ENCODE assay signal across 21 cellular contexts in genomic region chr14:94379291-94380224, GRCh38. TPM values are rescaled to one million over a fixed set of nuclear protein-coding genes. Genes with fewer than 3 reads are reported as not detected.
A peak's percentile ranks its signal among the peaks of the same experiment; 100 is the strongest.
DNase-seq lines count a peak whose midpoint lies in the region; ATAC-seq, FAIRE-seq and TF ChIP-seq lines count a peak whose summit lies in the region.
"Had no signal": no experiment of that assay in that cellular context is flagged by ENCODE, and none has a peak within 500 bp of the region (broad histone marks: within the 10 kb centered on the region; RNA-seq: fewer than 3 reads in every experiment).

No MANE protein-coding gene starts in this region.

- no peak overlapping the region for H3K4me3 Mint-ChIP-seq in activated naive CD4-positive, alpha-beta T cell treated with anti-CD3 and anti-CD28 coated beads for 36 hours
- no peak overlapping the region for H3K4me3 Mint-ChIP-seq in activated naive CD4-positive, alpha-beta T cell treated with anti-CD3 and anti-CD28 coated beads, Interleukin-2, amount 10 ng/mL, durations not matched to agents 7 days and 5 days
- H3K4me3 Mint-ChIP-seq in activated naive CD8-positive, alpha-beta T cell treated with anti-CD3 and anti-CD28 coated beads for 36 hours, result no peak overlapping the region
- no peak overlapping the region for H3K4me3 Mint-ChIP-seq in stimulated activated naive CD8-positive, alpha-beta T cell treated with anti-CD3 and anti-CD28 coated beads, Interleukin-15, amount 100 ng/mL, for 72 hours

- peaks cover 13% of the 10 kb centered on the region for H3K4me1 Mint-ChIP-seq in activated naive CD4-positive, alpha-beta T cell treated with anti-CD3 and anti-CD28 coated beads for 36 hours (ENCODE audit: low read depth)
- no peaks in the 10 kb centered on the region for H3K4me1 Mint-ChIP-seq in activated naive CD4-positive, alpha-beta T cell treated with anti-CD3 and anti-CD28 coated beads, Interleukin-2, amount 10 ng/mL, durations not matched to agents 7 days and 5 days
- peaks cover 6% of the 10 kb centered on the region for H3K4me1 Mint-ChIP-seq in activated naive CD8-positive, alpha-beta T cell treated with anti-CD3 and anti-CD28 coated beads for 36 hours
- H3K4me1 Mint-ChIP-seq in stimulated activated naive CD8-positive, alpha-beta T cell treated with anti-CD3 and anti-CD28 coated beads, Interleukin-15, amount 100 ng/mL, for 72 hours, result peaks cover 26% of the 10 kb centered on the region

- H3K4me2 ChIP-seq in HepG2 (ENCODE audit: low read depth, low read length), result no peak overlapping the region
- H3K4me2 ChIP-seq: A549 had no signal

- H3K27ac ChIP-seq in HepG2 (ENCODE audit: extremely low read length, insufficient read depth, low read length) (peak overlapping the region; percentile 3), left ventricle myocardium inferior (replicated peaks) (no peak overlapping the region)
- H3K27ac ChIP-seq: A549, C4-2B, HL-60 had no signal

- BruUV-seq in HepG2 (replicated peaks; lab: Mats Ljungman, UMichigan), result no TSS peak

- no peaks in the 10 kb centered on the region for H3K9me3 Mint-ChIP-seq in activated naive CD4-positive, alpha-beta T cell treated with anti-CD3 and anti-CD28 coated beads for 36 hours
- H3K9me3 Mint-ChIP-seq in activated naive CD4-positive, alpha-beta T cell treated with anti-CD3 and anti-CD28 coated beads, Interleukin-2, amount 10 ng/mL, durations not matched to agents 7 days and 5 days, result no peaks in the 10 kb centered on the region
- no peaks in the 10 kb centered on the region for H3K9me3 Mint-ChIP-seq in activated naive CD8-positive, alpha-beta T cell treated with anti-CD3 and anti-CD28 coated beads for 36 hours
- no peaks in the 10 kb centered on the region for H3K9me3 Mint-ChIP-seq in stimulated activated naive CD8-positive, alpha-beta T cell treated with anti-CD3 and anti-CD28 coated beads, Interleukin-15, amount 100 ng/mL, for 72 hours

- peak overlapping the region; percentile 24 for H3K27ac Mint-ChIP-seq in activated naive CD4-positive, alpha-beta T cell treated with anti-CD3 and anti-CD28 coated beads for 36 hours
- no peak overlapping the region for H3K27ac Mint-ChIP-seq in activated naive CD4-positive, alpha-beta T cell treated with anti-CD3 and anti-CD28 coated beads, Interleukin-2, amount 10 ng/mL, durations not matched to agents 7 days and 5 days
- peak overlapping the region; percentile 16 for H3K27ac Mint-ChIP-seq in activated naive CD8-positive, alpha-beta T cell treated with anti-CD3 and anti-CD28 coated beads for 36 hours
- H3K27ac Mint-ChIP-seq in stimulated activated naive CD8-positive, alpha-beta T cell treated with anti-CD3 and anti-CD28 coated beads, Interleukin-15, amount 100 ng/mL, for 72 hours, result peak overlapping the region; percentile 97 to 99

- no peak for DNase-seq in activated naive CD4-positive, alpha-beta T cell treated with anti-CD3 and anti-CD28 coated beads for 36 hours
- DNase-seq in activated naive CD4-positive, alpha-beta T cell treated with anti-CD3 and anti-CD28 coated beads, Interleukin-2, amount 10 ng/mL, durations not matched to agents 7 days and 5 days, result no peak
- no peak for DNase-seq in activated naive CD8-positive, alpha-beta T cell treated with anti-CD3 and anti-CD28 coated beads for 36 hours
- no peak for DNase-seq in HepG2 (ENCODE audit: low spot score)
- DNase-seq in stimulated activated naive CD8-positive, alpha-beta T cell treated with anti-CD3 and anti-CD28 coated beads, Interleukin-15, amount 100 ng/mL, for 72 hours, result no peak
- DNase-seq in left ventricle myocardium inferior, result no peak
- no peak for DNase-seq in DMS153 (lab: John Stamatoyannopoulos, UW)
- DNase-seq in iPS-NIHi11 (ENCODE audit: low spot score), result no peak
- DNase-seq: COR-L47, DMS79, NCI-H2107, NCI-H226, NCI-H526 treated with DMSO at 0.1 percent for 48 hours, RPMI8226 had no signal

- no peak overlapping the region for H2AFZ ChIP-seq in HepG2 (ENCODE audit: low read length)

- POLR2A ChIA-PET in HepG2 (lab: Yijun Ruan, JAX), result interaction anchor here (1.0 to 5.4 kb wide), 9 partner anchors 8 to 59 kb away, joined by 3 to 39 read pairs (median 3); partner anchors contain the start of gene SERPINA1

- WGBS in HepG2 (ENCODE audit: low lambda C conversion rate), result 81% methylated on average over 13 of the region's 16 CpGs

- TF ChIP-seq EP300 in HepG2 (IDR thresholded peaks at IDR 0.05; ENCODE audit: low read depth in 2 of 2, low read length in 2 of 2) (no peak), HepG2 (CRISPR knock-in tag; IDR thresholded peaks at IDR 0.05; ENCODE audit: borderline replicate concordance) (no peak)

- H3K27me3 ChIP-seq in HepG2 (ENCODE audit: control insufficient read depth in 1 of 2, insufficient read depth in 2 of 2, low read length in 2 of 2) (no peaks in the 10 kb centered on the region), left ventricle myocardium inferior (ENCODE audit: low read depth) (peaks cover 61% of the 10 kb centered on the region)

- H3K36me3 ChIP-seq in HepG2 (replicated peaks in 1 of 2; ENCODE audit: control insufficient read depth in 1 of 2, insufficient read depth in 2 of 2, low read length in 2 of 2), result peaks cover 38 to 65% of the 10 kb centered on the region in 2 experiments
- H3K36me3 ChIP-seq in left ventricle myocardium inferior, result no peaks in the 10 kb centered on the region

- H4K20me1 ChIP-seq in HepG2 (ENCODE audit: insufficient read depth, low read length), result peaks cover 78% of the 10 kb centered on the region

- H3K4me3 ChIP-seq in HepG2 (replicated peaks in 1 of 3; ENCODE audit: insufficient read depth in 1 of 3, low read depth in 2 of 3, low read length in 3 of 3), result no peak overlapping the region
- H3K4me3 ChIP-seq in left ventricle myocardium inferior, result no peak overlapping the region
- H3K4me3 ChIP-seq: A549, K562 had no signal

- peaks cover 27% of the 10 kb centered on the region for H3K79me2 ChIP-seq in HepG2 (ENCODE audit: insufficient read depth, low read length)

- TF ChIP-seq CTCF in HepG2 (CRISPR knock-in tag; IDR thresholded peaks at IDR 0.05) (no peak), left ventricle myocardium inferior (IDR thresholded peaks at IDR 0.05; ENCODE audit: borderline replicate concordance) (no peak)

- ATAC-seq in HepG2, result no peak
- ATAC-seq in stimulated activated naive CD8-positive, alpha-beta T cell treated with anti-CD3 and anti-CD28 coated beads, Interleukin-15, amount 100 ng/mL, for 72 hours, result no peak
- ATAC-seq: A549, K562 had no signal

- TF ChIP-seq POLR2A in HepG2 (IDR thresholded peaks at IDR 0.05; ENCODE audit: insufficient read depth in 1 of 2, low read depth in 2 of 2, low read length in 2 of 2), result peak in 1 of 2 experiments; percentile 52; a peak in 2 of 4 replicates

- no peak overlapping the region for H3K9ac ChIP-seq in HepG2 (ENCODE audit: insufficient read depth, low read depth, low read length)

- H3K9me3 ChIP-seq in HepG2 (ENCODE audit: low read length) (no peaks in the 10 kb centered on the region), left ventricle myocardium inferior (replicated peaks) (no peaks in the 10 kb centered on the region)
- H3K9me3 ChIP-seq: A549 had no signal

- no peaks in the 10 kb centered on the region for H3K36me3 Mint-ChIP-seq in activated naive CD4-positive, alpha-beta T cell treated with anti-CD3 and anti-CD28 coated beads for 36 hours (ENCODE audit: low read depth)
- no peaks in the 10 kb centered on the region for H3K36me3 Mint-ChIP-seq in activated naive CD4-positive, alpha-beta T cell treated with anti-CD3 and anti-CD28 coated beads, Interleukin-2, amount 10 ng/mL, durations not matched to agents 7 days and 5 days
- H3K36me3 Mint-ChIP-seq in activated naive CD8-positive, alpha-beta T cell treated with anti-CD3 and anti-CD28 coated beads for 36 hours, result no peaks in the 10 kb centered on the region

- peaks cover 4% of the 10 kb centered on the region for H3K27me3 Mint-ChIP-seq in activated naive CD4-positive, alpha-beta T cell treated with anti-CD3 and anti-CD28 coated beads for 36 hours (ENCODE audit: low read depth)
- H3K27me3 Mint-ChIP-seq in activated naive CD4-positive, alpha-beta T cell treated with anti-CD3 and anti-CD28 coated beads, Interleukin-2, amount 10 ng/mL, durations not matched to agents 7 days and 5 days, result peaks cover 4% of the 10 kb centered on the region
- H3K27me3 Mint-ChIP-seq in activated naive CD8-positive, alpha-beta T cell treated with anti-CD3 and anti-CD28 coated beads for 36 hours, result peaks cover 4% of the 10 kb centered on the region
- H3K27me3 Mint-ChIP-seq in stimulated activated naive CD8-positive, alpha-beta T cell treated with anti-CD3 and anti-CD28 coated beads, Interleukin-15, amount 100 ng/mL, for 72 hours, result peaks cover 28% of the 10 kb centered on the region

- intact Hi-C loops in activated naive CD4-positive, alpha-beta T cell treated with anti-CD3 and anti-CD28 coated beads for 36 hours (cut with micrococcal nuclease), result loop anchor here (2.0 kb wide), 1 partner anchor 17 kb away; no protein-coding TSS in a partner anchor
- intact Hi-C loops in HepG2 (cut with micrococcal nuclease; ENCODE audit: unreplicated experiment), result loop anchor here (1.0 to 10.0 kb wide), 2 partner anchors 15 to 245 kb away; no protein-coding TSS in a partner anchor
- intact Hi-C loops in left ventricle myocardium inferior (cut with micrococcal nuclease), result no loop called here

- in situ Hi-C loops in HepG2 (cut with HindIII; ENCODE audit: extremely low pct_ligation_motif_present, low pct_unique_long_range_greater_than_20kb), result loop anchor here (5.0 kb wide), 1 partner anchor 33 kb away; no protein-coding TSS in a partner anchor

- no peak for FAIRE-seq in HepG2 (lab: Jason Lieb, UNC)
- FAIRE-seq: A549, GM12891, K562 had no signal

- CTCF ChIA-PET in activated naive CD4-positive, alpha-beta T cell treated with anti-CD3 and anti-CD28 coated beads for 36 hours (lab: Charles Lee), result interaction anchor here (0.8 to 1.0 kb wide), 2 partner anchors 22 to 107 kb away, joined by 3 to 4 read pairs; no protein-coding TSS in a partner anchor
- CTCF ChIA-PET in activated naive CD4-positive, alpha-beta T cell treated with anti-CD3 and anti-CD28 coated beads, Interleukin-2, amount 10 ng/mL, durations not matched to agents 7 days and 5 days (lab: Charles Lee), result interaction anchor here (1.2 kb wide), 1 partner anchor 107 kb away, joined by 3 read pairs; no protein-coding TSS in a partner anchor
- CTCF ChIA-PET in HepG2 (lab: Yijun Ruan, JAX; ENCODE audit: low intra/inter-chr PET ratio, low total read pairs), result no interaction called here

- TF ChIP-seq RAD21 in HepG2 (CRISPR knock-in tag; IDR thresholded peaks at IDR 0.05), result no peak

- peaks cover 100% of the 10 kb centered on the region for H3K4me1 ChIP-seq in HepG2 (ENCODE audit: insufficient read depth, low read length)
- no peaks in the 10 kb centered on the region for H3K4me1 ChIP-seq in left ventricle myocardium inferior
- H3K4me1 ChIP-seq: A549 had no signal

RNA-seq across cellular contexts. Expression of gene SERPINA1, which starts 8.8 kb away (rescaled TPM):
- 1 to 10 TPM; 3.1 to 4.3 TPM for total RNA-seq in activated naive CD4-positive, alpha-beta T cell treated with anti-CD3 and anti-CD28 coated beads for 36 hours
- total RNA-seq in activated naive CD8-positive, alpha-beta T cell treated with anti-CD3 and anti-CD28 coated beads for 36 hours, result 1 to 10 TPM; 1.1 to 1.3 TPM
- 2,013 and 3,266 TPM in 2 replicates for total RNA-seq in HepG2 (2016; rRNA removed; fragmentation: Illumina TruSeq; extraction: Trizol)
- 1,032 and 1,133 TPM in 2 replicates for total RNA-seq in HepG2 (2016; cell fraction: cytosol; rRNA removed; fragmentation: Illumina TruSeq; extraction: Trizol; ENCODE audit: low read depth)
- total RNA-seq in HepG2 (2016; cell fraction: insoluble cytoplasmic fraction; rRNA removed; fragmentation: Illumina TruSeq; extraction: Trizol), result 1,778 and 3,168 TPM in 2 replicates
- total RNA-seq in HepG2 (2016; cell fraction: membrane; rRNA removed; fragmentation: Illumina TruSeq; extraction: Trizol), result 2,429 and 2,540 TPM in 2 replicates
- 3,105 and 3,600 TPM in 2 replicates for total RNA-seq in HepG2 (2016; cell fraction: nucleus; rRNA removed; fragmentation: Illumina TruSeq; extraction: Trizol)
- 11,015 and 14,177 TPM in 2 replicates for polyA plus RNA-seq in HepG2 (2011; rRNA removed)
- polyA plus RNA-seq in HepG2 (2011; cell fraction: cytosol; rRNA removed), result 9,533 and 11,655 TPM in 2 replicates
- polyA plus RNA-seq in HepG2 (2011; cell fraction: nucleus; rRNA removed), result 2,313 and 3,208 TPM in 2 replicates
- polyA plus RNA-seq in HepG2 (2012), result 7,481 and 10,843 TPM in 2 replicates
- polyA plus RNA-seq in HepG2 (2016; cell fraction: cytosol; fragmentation: Illumina TruSeq; extraction: Trizol; ENCODE audit: low read depth), result 4,767 and 4,962 TPM in 2 replicates
- polyA plus RNA-seq in HepG2 (2016; cell fraction: insoluble cytoplasmic fraction; fragmentation: Illumina TruSeq; extraction: Trizol; ENCODE audit: low read depth), result 4,118 and 4,730 TPM in 2 replicates
- 6,083 and 6,679 TPM in 2 replicates for polyA plus RNA-seq in HepG2 (2016; cell fraction: membrane; fragmentation: Illumina TruSeq; extraction: Trizol; ENCODE audit: low read depth)
- 8,870 and 9,648 TPM in 2 replicates for polyA plus RNA-seq in HepG2 (2016; cell fraction: nucleus; fragmentation: Illumina TruSeq; extraction: Trizol; ENCODE audit: insufficient read depth, low read depth)
- 7.6 and 11,192 TPM in 2 replicates for polyA minus RNA-seq in HepG2 (2011; rRNA and poly(A)+ RNA removed; ENCODE audit: low replicate concordance)
- 3,443 and 4,995 TPM in 2 replicates for polyA minus RNA-seq in HepG2 (2011; cell fraction: cytosol; rRNA and poly(A)+ RNA removed)
- 1,177 and 2,207 TPM in 2 replicates for polyA minus RNA-seq in HepG2 (2011; cell fraction: nucleus; rRNA and poly(A)+ RNA removed)
- 4.4 TPM for total RNA-seq in left ventricle myocardium inferior
- total RNA-seq: G401, OCI-LY7 had no signal
- polyA plus RNA-seq: K562 had no signal

RNA-seq across cellular contexts. Expression of gene SERPINA2, which starts 13.1 kb away (rescaled TPM):
- total RNA-seq in activated naive CD4-positive, alpha-beta T cell treated with anti-CD3 and anti-CD28 coated beads for 36 hours, result not detected
- not detected for total RNA-seq in activated naive CD8-positive, alpha-beta T cell treated with anti-CD3 and anti-CD28 coated beads for 36 hours
- total RNA-seq in HepG2 (2016; rRNA removed; fragmentation: Illumina TruSeq; extraction: Trizol), result 0.24 TPM in 1 of 2 replicates, not detected in the other
- not detected in 2 replicates for total RNA-seq in HepG2 (2016; cell fraction: cytosol; rRNA removed; fragmentation: Illumina TruSeq; extraction: Trizol; ENCODE audit: low read depth)
- 0.21 TPM in 1 of 2 replicates, not detected in the other for total RNA-seq in HepG2 (2016; cell fraction: insoluble cytoplasmic fraction; rRNA removed; fragmentation: Illumina TruSeq; extraction: Trizol)
- total RNA-seq in HepG2 (2016; cell fraction: membrane; rRNA removed; fragmentation: Illumina TruSeq; extraction: Trizol), result not detected in 2 replicates
- total RNA-seq in HepG2 (2016; cell fraction: nucleus; rRNA removed; fragmentation: Illumina TruSeq; extraction: Trizol), result not detected in 2 replicates
- 0.08 TPM in 1 of 2 replicates, not detected in the other for polyA plus RNA-seq in HepG2 (2011; rRNA removed)
- not detected in 2 replicates for polyA plus RNA-seq in HepG2 (2011; cell fraction: cytosol; rRNA removed)
- polyA plus RNA-seq in HepG2 (2011; cell fraction: nucleus; rRNA removed), result 0.81 and 0.84 TPM in 2 replicates
- polyA plus RNA-seq in HepG2 (2012), result 0.17 TPM in 1 of 2 replicates, not detected in the other
- polyA plus RNA-seq in HepG2 (2016; cell fraction: cytosol; fragmentation: Illumina TruSeq; extraction: Trizol; ENCODE audit: low read depth), result not detected in 2 replicates
- polyA plus RNA-seq in HepG2 (2016; cell fraction: insoluble cytoplasmic fraction; fragmentation: Illumina TruSeq; extraction: Trizol; ENCODE audit: low read depth), result not detected in 2 replicates
- polyA plus RNA-seq in HepG2 (2016; cell fraction: membrane; fragmentation: Illumina TruSeq; extraction: Trizol; ENCODE audit: low read depth), result 0.21 TPM in 1 of 2 replicates, not detected in the other
- not detected in 2 replicates for polyA plus RNA-seq in HepG2 (2016; cell fraction: nucleus; fragmentation: Illumina TruSeq; extraction: Trizol; ENCODE audit: insufficient read depth, low read depth)
- not detected in 2 replicates for polyA minus RNA-seq in HepG2 (2011; rRNA and poly(A)+ RNA removed; ENCODE audit: low replicate concordance)
- polyA minus RNA-seq in HepG2 (2011; cell fraction: cytosol; rRNA and poly(A)+ RNA removed), result not detected in 2 replicates
- 0.87 and 1.4 TPM in 2 replicates for polyA minus RNA-seq in HepG2 (2011; cell fraction: nucleus; rRNA and poly(A)+ RNA removed)
- total RNA-seq in left ventricle myocardium inferior, result not detected
- total RNA-seq: G401, K562, OCI-LY7 had no signal
- polyA plus RNA-seq: A549, K562 had no signal

RNA-seq across cellular contexts. Expression of gene SERPINA6, which starts 56.4 kb away (rescaled TPM):
- not detected for total RNA-seq in activated naive CD4-positive, alpha-beta T cell treated with anti-CD3 and anti-CD28 coated beads for 36 hours
- total RNA-seq in activated naive CD8-positive, alpha-beta T cell treated with anti-CD3 and anti-CD28 coated beads for 36 hours, result not detected
- 144 and 260 TPM in 2 replicates for total RNA-seq in HepG2 (2016; rRNA removed; fragmentation: Illumina TruSeq; extraction: Trizol)
- 46.5 and 59.8 TPM in 2 replicates for total RNA-seq in HepG2 (2016; cell fraction: cytosol; rRNA removed; fragmentation: Illumina TruSeq; extraction: Trizol; ENCODE audit: low read depth)
- 147 and 255 TPM in 2 replicates for total RNA-seq in HepG2 (2016; cell fraction: insoluble cytoplasmic fraction; rRNA removed; fragmentation: Illumina TruSeq; extraction: Trizol)
- total RNA-seq in HepG2 (2016; cell fraction: membrane; rRNA removed; fragmentation: Illumina TruSeq; extraction: Trizol), result 72.4 and 91.0 TPM in 2 replicates
- total RNA-seq in HepG2 (2016; cell fraction: nucleus; rRNA removed; fragmentation: Illumina TruSeq; extraction: Trizol), result 209 and 232 TPM in 2 replicates
- 333 and 391 TPM in 2 replicates for polyA plus RNA-seq in HepG2 (2011; rRNA removed)
- polyA plus RNA-seq in HepG2 (2011; cell fraction: cytosol; rRNA removed), result 334 and 367 TPM in 2 replicates
- 148 and 149 TPM in 2 replicates for polyA plus RNA-seq in HepG2 (2011; cell fraction: nucleus; rRNA removed)
- polyA plus RNA-seq in HepG2 (2012), result 165 and 183 TPM in 2 replicates
- 50.8 and 68.1 TPM in 2 replicates for polyA plus RNA-seq in HepG2 (2016; cell fraction: cytosol; fragmentation: Illumina TruSeq; extraction: Trizol; ENCODE audit: low read depth)
- 148 and 161 TPM in 2 replicates for polyA plus RNA-seq in HepG2 (2016; cell fraction: insoluble cytoplasmic fraction; fragmentation: Illumina TruSeq; extraction: Trizol; ENCODE audit: low read depth)
- 59.5 and 79.3 TPM in 2 replicates for polyA plus RNA-seq in HepG2 (2016; cell fraction: membrane; fragmentation: Illumina TruSeq; extraction: Trizol; ENCODE audit: low read depth)
- polyA plus RNA-seq in HepG2 (2016; cell fraction: nucleus; fragmentation: Illumina TruSeq; extraction: Trizol; ENCODE audit: insufficient read depth, low read depth), result 298 and 309 TPM in 2 replicates
- 295 TPM in 1 of 2 replicates, not detected in the other for polyA minus RNA-seq in HepG2 (2011; rRNA and poly(A)+ RNA removed; ENCODE audit: low replicate concordance)
- 62.1 and 78.1 TPM in 2 replicates for polyA minus RNA-seq in HepG2 (2011; cell fraction: cytosol; rRNA and poly(A)+ RNA removed)
- 54.3 and 66.5 TPM in 2 replicates for polyA minus RNA-seq in HepG2 (2011; cell fraction: nucleus; rRNA and poly(A)+ RNA removed)
- total RNA-seq in left ventricle myocardium inferior, result not detected
- total RNA-seq: G401, K562, OCI-LY7 had no signal
- polyA plus RNA-seq: K562 had no signal

Comparison
In these comparisons a context has a peak if more than half of its experiments do, and no peak if none do; other contexts are left out.
1. RNA of gene SERPINA1, which starts 8.8 kb away (total RNA-seq): 1,032 to 3,600 TPM in HepG2; 4.4 TPM in left ventricle myocardium inferior (single experiment), 3.1 to 4.3 TPM in activated naive CD4-positive, alpha-beta T cell treated with anti-CD3 and anti-CD28 coated beads for 36 hours and 1.1 to 1.3 TPM in activated naive CD8-positive, alpha-beta T cell treated with anti-CD3 and anti-CD28 coated beads for 36 hours; every median in the first group is over 100 times any median in the second.
2. RNA of gene SERPINA6, which starts 56.4 kb away (total RNA-seq): 46.5 to 260 TPM in HepG2; not detected in activated naive CD4-positive, alpha-beta T cell treated with anti-CD3 and anti-CD28 coated beads for 36 hours, not detected in activated naive CD8-positive, alpha-beta T cell treated with anti-CD3 and anti-CD28 coated beads for 36 hours and not detected in left ventricle myocardium inferior (single experiment); every median in the first group is over 10 times any median in the second.